Comparison of ENCODE assay signal across 8 cellular contexts in genomic region chr4:147157860-147158701, GRCh38.
A peak's percentile ranks its signal among the peaks of the same experiment; 100 is the strongest.
DNase-seq lines count a peak whose midpoint lies in the region; ATAC-seq and TF ChIP-seq lines count a peak whose summit lies in the region.

No MANE protein-coding gene starts in this region.

- intact Hi-C loops in left lung (cut with DNase I), result no loop called here

- H3K27me3 ChIP-seq in left lung (peaks cover 0 to 17% of the 10 kb centered on the region in 2 donors), thymus (ENCODE audit: control insufficient read depth, insufficient read depth) (peaks cover 6% of the 10 kb centered on the region)

- no peak for TF ChIP-seq CTCF in left lung (IDR thresholded peaks at IDR 0.05)

- H3K9me3 ChIP-seq in left lung (no peaks in the 10 kb centered on the region), thymus (ENCODE audit: control insufficient read depth) (no peaks in the 10 kb centered on the region)

- H3K4me1 ChIP-seq in left lung (no peaks in the 10 kb centered on the region), thymus (ENCODE audit: control insufficient read depth, insufficient read depth, low read length) (no peaks in the 10 kb centered on the region)

- ATAC-seq in left lung (peak; percentile 89), HG02588 (IDR thresholded peaks at IDR 0.05; ENCODE audit: unreplicated experiment) (no peak)

- peak overlapping the region; percentile 25 to 38 for H3K4me3 ChIP-seq in left lung
- H3K4me3 ChIP-seq in thymus (ENCODE audit: low read length), result peak overlapping the region; percentile 15

- WGBS in thymus, result 14% methylated on average over 29 of the region's 29 CpGs

- peak; percentile 28 for DNase-seq in NCI-H1105 treated with DMSO at 0.1 percent for 48 hours (lab: John Stamatoyannopoulos, UW)
- DNase-seq in NCI-H1105 (lab: John Stamatoyannopoulos, UW), result no peak
- DNase-seq in dermis blood vessel endothelial cell, result peak; percentile 32
- peak in 1 of 2 donors; percentile 74 for DNase-seq in left lung
- DNase-seq in T-helper 2 cell, result no peak
- no peak for DNase-seq in NCI-H128 (lab: John Stamatoyannopoulos, UW; ENCODE audit: unreplicated experiment)

- H3K27ac ChIP-seq in left lung (peak overlapping the region; percentile 68 to 82), thymus (ENCODE audit: low read depth) (peak overlapping the region; percentile 31)

- H3K36me3 ChIP-seq in left lung (no peaks in the 10 kb centered on the region), thymus (ENCODE audit: control insufficient read depth, insufficient read depth) (no peaks in the 10 kb centered on the region)

Comparison
In these comparisons a context has a peak if more than half of its experiments do, and no peak if none do; other contexts are left out.
1. DNase-seq: peak in NCI-H1105 treated with DMSO at 0.1 percent for 48 hours (single experiment) and dermis blood vessel endothelial cell (single experiment); none in NCI-H1105 (single experiment), T-helper 2 cell (0 of 5) and NCI-H128 (single experiment).